Comparison of ENCODE assay signal across 27 cellular contexts in the genomic region with DNA sequence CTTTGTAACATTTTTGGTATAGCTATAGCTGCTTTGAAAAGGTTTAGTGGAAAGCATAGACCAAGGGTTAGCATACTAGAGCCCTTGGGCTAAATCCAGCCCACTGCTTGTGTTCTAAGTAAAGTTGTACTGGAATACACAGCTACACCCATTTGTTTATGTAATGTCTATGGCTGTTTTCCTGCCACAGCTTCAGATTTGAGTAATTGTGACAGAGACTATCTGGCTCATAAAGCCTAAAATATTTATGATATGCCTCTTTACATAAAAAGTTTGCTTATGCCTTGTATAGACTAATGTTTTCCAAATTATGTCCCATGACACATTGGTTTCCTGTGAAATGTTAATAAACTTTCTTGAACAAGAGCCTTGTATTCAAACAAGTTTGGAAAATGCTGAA.
DNase-seq lines count a peak whose midpoint lies in the region; ATAC-seq and TF ChIP-seq lines count a peak whose summit lies in the region.
"Had no signal": no experiment of that assay in that cellular context is flagged by ENCODE, and none has a peak within 500 bp of the region (broad histone marks: within the 10 kb centered on the region; RNA-seq: fewer than 3 reads in every experiment).

No MANE protein-coding gene starts in this region.

- intact Hi-C loops in CD4-positive, alpha-beta memory T cell (cut with micrococcal nuclease): no loop called here
- intact Hi-C loops in naive thymus-derived CD4-positive, alpha-beta T cell (cut with micrococcal nuclease): no loop called here
- intact Hi-C loops in lower lobe of right lung (cut with DNase I): no loop called here
- intact Hi-C loops in spleen (cut with DNase I; ENCODE audit: low total_unique reads): no loop called here

- H3K4me3 Mint-ChIP-seq in CD4-positive, alpha-beta memory T cell: no peak overlapping the region
- H3K4me3 Mint-ChIP-seq in effector memory CD8-positive, alpha-beta T cell: no peak overlapping the region
- no peak overlapping the region for H3K4me3 Mint-ChIP-seq in osteocyte (ENCODE audit: unreplicated experiment)
- no peak overlapping the region for H3K4me3 Mint-ChIP-seq in naive thymus-derived CD4-positive, alpha-beta T cell
- H3K4me3 Mint-ChIP-seq: activated T-cell treated with anti-CD3 and anti-CD28 coated beads, Interleukin-2, amount 50 U/mL, for 24 hours had no signal

- H3K27me3 Mint-ChIP-seq in CD4-positive, alpha-beta memory T cell: no peaks in the 10 kb centered on the region
- H3K27me3 Mint-ChIP-seq in effector memory CD8-positive, alpha-beta T cell: no peaks in the 10 kb centered on the region
- no peaks in the 10 kb centered on the region for H3K27me3 Mint-ChIP-seq in osteocyte (ENCODE audit: unreplicated experiment)
- no peaks in the 10 kb centered on the region for H3K27me3 Mint-ChIP-seq in naive thymus-derived CD4-positive, alpha-beta T cell
- H3K27me3 Mint-ChIP-seq: activated T-cell treated with anti-CD3 and anti-CD28 coated beads, Interleukin-2, amount 50 U/mL, for 24 hours had no signal

- H3K36me3 ChIP-seq in CD4-positive, alpha-beta memory T cell (ENCODE audit: insufficient read depth, low read length): no peaks in the 10 kb centered on the region
- H3K36me3 ChIP-seq in naive thymus-derived CD4-positive, alpha-beta T cell (ENCODE audit: control insufficient read depth in 2 of 3, insufficient read depth in 3 of 3, low read length in 3 of 3): no peaks in the 10 kb centered on the region
- no peaks in the 10 kb centered on the region for H3K36me3 ChIP-seq in lower lobe of right lung
- no peaks in the 10 kb centered on the region for H3K36me3 ChIP-seq in spleen
- H3K36me3 ChIP-seq: BE2C, brain microvascular endothelial cell, heart right ventricle, stomach, thyroid gland had no signal

- H3K27ac ChIP-seq in CD4-positive, alpha-beta memory T cell (ENCODE audit: low read depth, low read length): peak overlapping the region; percentile 41
- no peak overlapping the region for H3K27ac ChIP-seq in naive thymus-derived CD4-positive, alpha-beta T cell (ENCODE audit: low read depth, low read length)
- no peak overlapping the region for H3K27ac ChIP-seq in lower lobe of right lung
- no peak overlapping the region for H3K27ac ChIP-seq in spleen
- H3K27ac ChIP-seq: brain microvascular endothelial cell, epithelial cell of prostate, heart right ventricle, stomach, thyroid gland had no signal

- TF ChIP-seq CTCF in osteocyte (IDR thresholded peaks at IDR 0.05): no peak
- no peak for TF ChIP-seq CTCF in lower lobe of right lung (IDR thresholded peaks at IDR 0.05)
- TF ChIP-seq CTCF in spleen (IDR thresholded peaks at IDR 0.05 in 8 of 11, conservative IDR thresholded peaks at IDR 0.05 in 3 of 11): no peak

- H3K4me1 ChIP-seq in CD4-positive, alpha-beta memory T cell (ENCODE audit: insufficient read depth, low read length): peaks cover 38% of the 10 kb centered on the region
- H3K4me1 ChIP-seq in naive thymus-derived CD4-positive, alpha-beta T cell (ENCODE audit: control insufficient read depth in 2 of 2, insufficient read depth in 2 of 2, low read length in 2 of 2): peaks cover 3% of the 10 kb centered on the region in 2 donors
- peaks cover 8% of the 10 kb centered on the region for H3K4me1 ChIP-seq in lower lobe of right lung
- peaks cover 3 to 18% (median 9%) of the 10 kb centered on the region in 6 donors for H3K4me1 ChIP-seq in spleen
- H3K4me1 ChIP-seq: BE2C, thyroid gland had no signal

- H3K36me3 Mint-ChIP-seq in CD4-positive, alpha-beta memory T cell: no peaks in the 10 kb centered on the region
- peaks cover 6% of the 10 kb centered on the region for H3K36me3 Mint-ChIP-seq in effector memory CD8-positive, alpha-beta T cell (ENCODE audit: insufficient read depth)
- no peaks in the 10 kb centered on the region for H3K36me3 Mint-ChIP-seq in osteocyte (ENCODE audit: unreplicated experiment)
- H3K36me3 Mint-ChIP-seq in naive thymus-derived CD4-positive, alpha-beta T cell: no peaks in the 10 kb centered on the region

- CTCF ChIA-PET in CD4-positive, alpha-beta memory T cell (lab: Charles Lee; ENCODE audit: partially characterized antibody): no interaction called here
- CTCF ChIA-PET in naive thymus-derived CD4-positive, alpha-beta T cell (lab: Charles Lee): no interaction called here

- ATAC-seq in effector memory CD8-positive, alpha-beta T cell (replicated peaks): no peak
- no peak for ATAC-seq in naive thymus-derived CD4-positive, alpha-beta T cell
- no peak for ATAC-seq in lower lobe of right lung
- ATAC-seq: heart right ventricle, left cardiac atrium, SK-N-SH treated with all-trans-retinoic acid at 6 μM for 48 hours had no signal

- H3K27ac Mint-ChIP-seq in CD4-positive, alpha-beta memory T cell: peak overlapping the region; percentile 2 to 97 (median 87)
- peak overlapping the region; percentile 88 to 97 for H3K27ac Mint-ChIP-seq in effector memory CD8-positive, alpha-beta T cell
- H3K27ac Mint-ChIP-seq in osteocyte (ENCODE audit: unreplicated experiment): peak overlapping the region; percentile 32
- no peak overlapping the region for H3K27ac Mint-ChIP-seq in naive thymus-derived CD4-positive, alpha-beta T cell
- H3K27ac Mint-ChIP-seq: activated T-cell treated with anti-CD3 and anti-CD28 coated beads, Interleukin-2, amount 50 U/mL, for 24 hours had no signal

- no peak overlapping the region for H3K4me3 ChIP-seq in CD4-positive, alpha-beta memory T cell (ENCODE audit: low read length in 2 of 2)
- no peak overlapping the region for H3K4me3 ChIP-seq in naive thymus-derived CD4-positive, alpha-beta T cell (ENCODE audit: low read length)
- no peak overlapping the region for H3K4me3 ChIP-seq in lower lobe of right lung
- H3K4me3 ChIP-seq in spleen: no peak overlapping the region
- H3K4me3 ChIP-seq: heart right ventricle, stomach, thyroid gland had no signal

- H3K9me3 ChIP-seq in CD4-positive, alpha-beta memory T cell (ENCODE audit: control insufficient read depth in 1 of 2, low read length in 2 of 2): no peaks in the 10 kb centered on the region
- H3K9me3 ChIP-seq in naive thymus-derived CD4-positive, alpha-beta T cell (ENCODE audit: control insufficient read depth in 2 of 3, low read length in 3 of 3): no peaks in the 10 kb centered on the region
- H3K9me3 ChIP-seq in lower lobe of right lung (no peaks in the 10 kb centered on the region), spleen (no peaks in the 10 kb centered on the region)
- H3K9me3 ChIP-seq: BE2C, heart right ventricle, stomach, thyroid gland had no signal

- no peak for TF ChIP-seq POLR2A in spleen (IDR thresholded peaks at IDR 0.05)

- H3K4me1 Mint-ChIP-seq in CD4-positive, alpha-beta memory T cell: peaks cover 37 to 58% (median 47%) of the 10 kb centered on the region in 4 donors
- peaks cover 20 to 34% of the 10 kb centered on the region in 2 donors for H3K4me1 Mint-ChIP-seq in effector memory CD8-positive, alpha-beta T cell (ENCODE audit: low read depth in 2 of 2)
- peaks cover 45% of the 10 kb centered on the region for H3K4me1 Mint-ChIP-seq in osteocyte (ENCODE audit: unreplicated experiment)
- H3K4me1 Mint-ChIP-seq in naive thymus-derived CD4-positive, alpha-beta T cell: peaks cover 8 to 27% (median 11%) of the 10 kb centered on the region in 7 donors

- no peaks in the 10 kb centered on the region for H3K27me3 ChIP-seq in CD4-positive, alpha-beta memory T cell (ENCODE audit: insufficient read depth, low read length)
- H3K27me3 ChIP-seq in naive thymus-derived CD4-positive, alpha-beta T cell (ENCODE audit: control insufficient read depth in 2 of 2, insufficient read depth in 2 of 2, low read length in 2 of 2): no peaks in the 10 kb centered on the region
- H3K27me3 ChIP-seq in lower lobe of right lung (ENCODE audit: low read depth) (no peaks in the 10 kb centered on the region), spleen (replicated peaks in 1 of 7) (no peaks in the 10 kb centered on the region)
- H3K27me3 ChIP-seq: BE2C, brain microvascular endothelial cell, heart right ventricle, stomach, thyroid gland had no signal

- POLR2A ChIA-PET in CD4-positive, alpha-beta memory T cell (lab: Charles Lee; ENCODE audit: partially characterized antibody): interaction anchor here (1.2 to 4.7 kb wide), 4 partner anchors 24 to 234 kb away, joined by 4 to 32 read pairs (median 12); a partner anchor contains a TSS
- POLR2A ChIA-PET in naive thymus-derived CD4-positive, alpha-beta T cell (lab: Charles Lee): no interaction called here

- no peak for DNase-seq in CD4-positive, alpha-beta memory T cell
- peak; percentile 37 for DNase-seq in M059J (ENCODE audit: low read depth)
- no peak for DNase-seq in effector memory CD8-positive, alpha-beta T cell
- no peak for DNase-seq in osteocyte (ENCODE audit: extremely low spot score, unreplicated experiment)
- no peak for DNase-seq in islet precursor cell
- no peak for DNase-seq in naive thymus-derived CD4-positive, alpha-beta T cell
- DNase-seq in lower lobe of right lung: no peak
- no peak for DNase-seq in spleen
- DNase-seq: activated CD4-positive, alpha-beta T cell treated with anti-CD3 and anti-CD28 coated beads for 48 hours; activated T-cell treated with anti-CD3 and anti-CD28 coated beads, Interleukin-2, amount 50 U/mL, for 24 hours; BE2C; brain microvascular endothelial cell; DMS53; foreskin fibroblast; GF-D8; heart right ventricle; KG1; left cardiac atrium; NCI-H1436; NCI-H2081 treated with DMSO at 0.1 percent for 48 hours; NCI-H226; NCI-H69; nucleus accumbens; stomach; thyroid gland had no signal

- H3K9me3 Mint-ChIP-seq in CD4-positive, alpha-beta memory T cell: peaks cover 0 to 5% (median 0%) of the 10 kb centered on the region in 8 donors
- no peaks in the 10 kb centered on the region for H3K9me3 Mint-ChIP-seq in effector memory CD8-positive, alpha-beta T cell
- no peaks in the 10 kb centered on the region for H3K9me3 Mint-ChIP-seq in osteocyte (ENCODE audit: unreplicated experiment)
- H3K9me3 Mint-ChIP-seq in naive thymus-derived CD4-positive, alpha-beta T cell: peaks cover 0 to 2% (median 0%) of the 10 kb centered on the region in 11 donors
- H3K9me3 Mint-ChIP-seq: activated T-cell treated with anti-CD3 and anti-CD28 coated beads, Interleukin-2, amount 50 U/mL, for 24 hours had no signal

Comparison
In these comparisons a context has a peak if more than half of its experiments do, and no peak if none do; other contexts are left out.
1. H3K27ac Mint-ChIP-seq: peak in CD4-positive, alpha-beta memory T cell (7 of 7), effector memory CD8-positive, alpha-beta T cell (2 of 2) and osteocyte (single experiment); none in naive thymus-derived CD4-positive, alpha-beta T cell (0 of 9).